ENCODE assay signal across 16 cellular contexts in the genomic region with DNA sequence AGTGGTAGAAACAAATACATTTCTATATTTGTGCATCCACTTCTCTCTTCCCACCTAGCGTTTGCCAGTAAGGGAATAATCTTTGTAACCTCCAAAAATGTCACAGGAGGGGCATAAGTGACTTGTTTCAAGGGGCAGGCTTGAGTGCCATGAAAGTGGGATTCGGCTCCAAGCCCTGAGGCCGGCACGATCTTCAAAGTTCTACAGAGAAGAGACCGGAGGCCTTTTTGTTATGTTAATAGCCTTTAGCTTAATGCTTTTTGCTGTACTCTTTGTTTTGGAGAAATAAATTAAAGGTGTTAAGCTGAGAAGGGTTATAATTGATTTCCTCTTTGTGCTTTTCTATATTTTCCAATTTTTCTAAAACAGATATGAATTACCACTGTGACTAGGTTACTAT.
DNase-seq lines count a peak whose midpoint lies in the region; ATAC-seq, FAIRE-seq and TF ChIP-seq lines count a peak whose summit lies in the region.
"Had no signal": no experiment of that assay in that cellular context is flagged by ENCODE, and none has a peak within 500 bp of the region (broad histone marks: within the 10 kb centered on the region; RNA-seq: fewer than 3 reads in every experiment).

No MANE protein-coding gene starts in this region.

- H3K4me3 ChIP-seq in H7 (ENCODE audit: insufficient read depth, low read depth, low read length): no peak overlapping the region
- H3K4me3 ChIP-seq in coronary artery: no peak overlapping the region
- no peak overlapping the region for H3K4me3 ChIP-seq in muscle layer of colon (ENCODE audit: low read depth in 1 of 2, low read length in 2 of 2)
- H3K4me3 ChIP-seq in thoracic aorta: no peak overlapping the region
- H3K4me3 ChIP-seq: GM12878 had no signal

- no peak overlapping the region for H3K9ac ChIP-seq in muscle layer of colon (ENCODE audit: low read length)

- no peak for FAIRE-seq in HTR-8/SVneo (lab: Jason Lieb, UNC)
- FAIRE-seq: A204.1, GM12878, GM18507, HepG2 had no signal

- H3K27ac ChIP-seq in coronary artery: peak overlapping the region; percentile 32 to 44
- H3K27ac ChIP-seq in muscle layer of colon (ENCODE audit: low read depth, low read length): peak overlapping the region; percentile 1
- H3K27ac ChIP-seq in thoracic aorta: peak overlapping the region; percentile 44 to 45

- intact Hi-C loops in activated T-helper 2 cell treated with anti-CD3 and anti-CD28 coated beads, Interferon-gamma antibody, Interleukin-2, Interleukin-4, amounts not matched to agents 10 μg/mL and 5 μg/mL and 100 μg/mL, durations not matched to agents 14 hours and 24 hours and 36 hours (cut with micrococcal nuclease): loop anchor here (10.0 kb wide), 1 partner anchor 1558 kb away; no protein-coding TSS in a partner anchor

- no peaks in the 10 kb centered on the region for H3K27me3 ChIP-seq in H7 (ENCODE audit: control insufficient read depth, insufficient read depth, low read length)
- H3K27me3 ChIP-seq in muscle layer of colon (ENCODE audit: control insufficient read depth in 1 of 2, insufficient read depth in 2 of 2, low read length in 2 of 2): no peaks in the 10 kb centered on the region
- H3K27me3 ChIP-seq in thoracic aorta (replicated peaks; ENCODE audit: insufficient read depth): no peaks in the 10 kb centered on the region

- TF ChIP-seq CTCF in coronary artery (IDR thresholded peaks at IDR 0.05): no peak
- TF ChIP-seq CTCF in thoracic aorta (IDR thresholded peaks at IDR 0.05): no peak

- H3K27ac Mint-ChIP-seq in activated T-helper 2 cell treated with anti-CD3 and anti-CD28 coated beads, Interferon-gamma antibody, Interleukin-2, Interleukin-4, amounts not matched to agents 10 μg/mL and 5 μg/mL and 100 μg/mL, durations not matched to agents 14 hours and 24 hours and 36 hours: no peak overlapping the region
- H3K27ac Mint-ChIP-seq: B cell; CD4-positive, alpha-beta T cell had no signal

- peaks cover 15% of the 10 kb centered on the region for H3K27me3 Mint-ChIP-seq in activated T-helper 2 cell treated with anti-CD3 and anti-CD28 coated beads, Interferon-gamma antibody, Interleukin-2, Interleukin-4, amounts not matched to agents 10 μg/mL and 5 μg/mL and 100 μg/mL, durations not matched to agents 14 hours and 24 hours and 36 hours (ENCODE audit: low read depth)

- no peaks in the 10 kb centered on the region for H3K9me3 Mint-ChIP-seq in activated T-helper 2 cell treated with anti-CD3 and anti-CD28 coated beads, Interferon-gamma antibody, Interleukin-2, Interleukin-4, amounts not matched to agents 10 μg/mL and 5 μg/mL and 100 μg/mL, durations not matched to agents 14 hours and 24 hours and 36 hours
- H3K9me3 Mint-ChIP-seq: CD4-positive, alpha-beta T cell had no signal

- H3K36me3 ChIP-seq in H7 (replicated peaks; ENCODE audit: control insufficient read depth, insufficient read depth, low read length) (no peaks in the 10 kb centered on the region), muscle layer of colon (ENCODE audit: insufficient read depth, low read length) (no peaks in the 10 kb centered on the region), thoracic aorta (no peaks in the 10 kb centered on the region)

- no peak overlapping the region for H3K4me3 Mint-ChIP-seq in activated T-helper 2 cell treated with anti-CD3 and anti-CD28 coated beads, Interferon-gamma antibody, Interleukin-2, Interleukin-4, amounts not matched to agents 10 μg/mL and 5 μg/mL and 100 μg/mL, durations not matched to agents 14 hours and 24 hours and 36 hours (ENCODE audit: low read depth)
- H3K4me3 Mint-ChIP-seq: B cell; CD4-positive, alpha-beta T cell had no signal

- H3K4me1 Mint-ChIP-seq in activated T-helper 2 cell treated with anti-CD3 and anti-CD28 coated beads, Interferon-gamma antibody, Interleukin-2, Interleukin-4, amounts not matched to agents 10 μg/mL and 5 μg/mL and 100 μg/mL, durations not matched to agents 14 hours and 24 hours and 36 hours (ENCODE audit: low read depth): peaks cover 1% of the 10 kb centered on the region
- H3K4me1 Mint-ChIP-seq: B cell had no signal

- H3K36me3 Mint-ChIP-seq in activated T-helper 2 cell treated with anti-CD3 and anti-CD28 coated beads, Interferon-gamma antibody, Interleukin-2, Interleukin-4, amounts not matched to agents 10 μg/mL and 5 μg/mL and 100 μg/mL, durations not matched to agents 14 hours and 24 hours and 36 hours (ENCODE audit: low read depth): no peaks in the 10 kb centered on the region

- H3K9me3 ChIP-seq in muscle layer of colon (ENCODE audit: low read length) (no peaks in the 10 kb centered on the region), thoracic aorta (no peaks in the 10 kb centered on the region)

- DNase-seq in H7 (peak; percentile 49), coronary artery (ENCODE audit: low spot score) (no peak), thoracic aorta (ENCODE audit: low spot score) (no peak), HTR-8/SVneo (ENCODE audit: insufficient read length, low spot score) (no peak)
- no peak for DNase-seq in activated T-helper 2 cell treated with anti-CD3 and anti-CD28 coated beads, Interferon-gamma antibody, Interleukin-2, Interleukin-4, amounts not matched to agents 10 μg/mL and 5 μg/mL and 100 μg/mL, durations not matched to agents 14 hours and 24 hours and 36 hours (ENCODE audit: low spot score)
- DNase-seq: C1 segment of cervical spinal cord; Calu3; CD4-positive, alpha-beta T cell; DMS 273 treated with DMSO at 0.1 percent for 48 hours had no signal

- H3K4me1 ChIP-seq in muscle layer of colon (ENCODE audit: insufficient read depth, low read length) (peaks cover 21% of the 10 kb centered on the region), thoracic aorta (ENCODE audit: control insufficient read depth in 1 of 2, low read depth in 2 of 2) (peaks cover 4 to 22% of the 10 kb centered on the region in 2 donors)

- ATAC-seq in thoracic aorta (ENCODE audit: insufficient number of reproducible peaks, low FRiP score, low read depth) (no peak), HG02623 (IDR thresholded peaks at IDR 0.05; ENCODE audit: unreplicated experiment) (no peak)
- ATAC-seq: GM12878, HepG2 had no signal
